Comparison of ENCODE assay signal across 28 cellular contexts in the genomic region with DNA sequence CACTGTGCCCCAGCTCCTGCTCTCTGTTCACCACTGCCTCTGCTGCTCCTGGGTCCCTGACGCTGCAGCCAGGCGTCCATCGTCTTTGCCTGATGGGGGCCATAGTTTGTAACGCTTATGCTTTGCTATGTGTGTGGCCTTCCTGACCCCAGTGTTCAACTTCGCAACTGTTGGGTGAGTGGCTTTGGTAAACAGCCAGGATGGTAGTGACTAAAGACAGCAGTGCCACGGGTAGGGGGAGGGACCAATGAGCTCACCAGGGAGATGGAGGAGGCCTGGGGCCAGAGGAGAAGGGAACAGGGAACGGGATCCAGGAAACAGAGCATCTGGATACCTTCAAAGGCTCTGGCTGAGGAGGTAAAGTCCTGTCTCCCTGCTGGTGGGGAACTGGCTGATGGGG.
"Had no signal": no experiment of that assay in that cellular context is flagged by ENCODE, and none has a peak within 500 bp of the region (broad histone marks: within the 10 kb centered on the region; RNA-seq: fewer than 3 reads in every experiment).

No MANE protein-coding gene starts in this region.

- ATAC-seq: activated CD8-positive, alpha-beta T cell treated with anti-CD3 and anti-CD28 coated beads, Interleukin-2, amount 10 ng/mL, durations not matched to agents 7 days and 5 days; effector memory CD8-positive, alpha-beta T cell; gastrocnemius medialis; mucosa of descending colon; sciatic nerve; stimulated activated naive B cell treated with anti-CD40 and anti-IgM and Interleukin-4, amounts not matched to agents 10 μg/mL and 1 μg/mL and 100 μg/mL, for 72 hours had no signal

- H3K4me2 ChIP-seq: smooth muscle cell had no signal

- H3K4me3 Mint-ChIP-seq: activated CD8-positive, alpha-beta T cell treated with anti-CD3 and anti-CD28 coated beads, Interleukin-2, amount 10 ng/mL, durations not matched to agents 7 days and 5 days; activated naive CD8-positive, alpha-beta T cell; central memory CD8-positive, alpha-beta T cell; effector memory CD8-positive, alpha-beta T cell; memory B cell; naive B cell; stimulated activated naive B cell treated with anti-CD40 and anti-IgM and Interleukin-4, amounts not matched to agents 10 μg/mL and 1 μg/mL and 100 μg/mL, for 72 hours; T-helper 2 cell treated with Interferon-gamma antibody and Interleukin-4, amounts not matched to agents 5 μg/mL and 100 μg/mL, for 36 hours; type B pancreatic cell had no signal

- H3K36me3 Mint-ChIP-seq: activated naive CD8-positive, alpha-beta T cell; memory B cell; naive B cell; stimulated activated naive B cell treated with anti-CD40 and anti-IgM and Interleukin-4, amounts not matched to agents 10 μg/mL and 1 μg/mL and 100 μg/mL, for 72 hours; type B pancreatic cell had no signal

- H3K36me3 ChIP-seq: adrenal gland, ascending aorta, brain microvascular endothelial cell, esophagus muscularis mucosa, gastrocnemius medialis, WERI-Rb-1 had no signal

- H3K4me1 ChIP-seq: adrenal gland, testis had no signal

- H3K9me3 Mint-ChIP-seq: central memory CD8-positive, alpha-beta T cell; effector memory CD8-positive, alpha-beta T cell; naive B cell; stimulated activated naive B cell treated with anti-CD40 and anti-IgM and Interleukin-4, amounts not matched to agents 10 μg/mL and 1 μg/mL and 100 μg/mL, for 72 hours; T-helper 2 cell treated with Interferon-gamma antibody and Interleukin-4, amounts not matched to agents 5 μg/mL and 100 μg/mL, for 36 hours; type B pancreatic cell had no signal

- H3K27me3 ChIP-seq: adrenal gland, ascending aorta, brain microvascular endothelial cell, dorsolateral prefrontal cortex, esophagus muscularis mucosa, gastrocnemius medialis, testis had no signal

- H3K27ac ChIP-seq: adrenal gland, ascending aorta, brain microvascular endothelial cell, dorsolateral prefrontal cortex, esophagus muscularis mucosa, gastrocnemius medialis, testis, WERI-Rb-1 had no signal

- H3K9me3 ChIP-seq: adrenal gland, ascending aorta, esophagus muscularis mucosa, gastrocnemius medialis, mucosa of descending colon, testis had no signal

- H3K4me1 Mint-ChIP-seq: memory B cell; naive B cell; stimulated activated naive B cell treated with anti-CD40 and anti-IgM and Interleukin-4, amounts not matched to agents 10 μg/mL and 1 μg/mL and 100 μg/mL, for 72 hours had no signal

- DNase-seq: activated CD4-positive, alpha-beta T cell treated with anti-CD3 and anti-CD28 coated beads for 1 hour; activated CD4-positive, alpha-beta T cell treated with anti-CD3 and anti-CD28 coated beads, Interleukin-2, amount 50 U/mL, for 1 hour; activated CD8-positive, alpha-beta T cell treated with anti-CD3 and anti-CD28 coated beads, Interleukin-2, amount 10 ng/mL, durations not matched to agents 7 days and 5 days; activated gamma-delta T cell treated with Interleukin-2 at 50 U/mL for 16 hours; activated T-cell treated with anti-CD3 and anti-CD28 coated beads, Interleukin-2, amount 50 U/mL, for 1 hour; adrenal gland; brain microvascular endothelial cell; dorsolateral prefrontal cortex; effector memory CD8-positive, alpha-beta T cell; gastrocnemius medialis; left cardiac atrium; mucosa of descending colon; naive B cell; stimulated activated CD4-positive, alpha-beta T cell treated with anti-CD3 and anti-CD28 coated beads, Interleukin-15, amount 100 ng/mL, for 24 hours; stimulated activated CD4-positive, alpha-beta T cell treated with anti-CD3 and anti-CD28 coated beads, Interleukin-2, amount 100 ng/mL, for 48 hours; stimulated activated CD8-positive, alpha-beta memory T cell treated with anti-CD3 and anti-CD28 coated beads, Interleukin-4, amount 100 ng/mL, for 48 hours; stimulated activated naive B cell treated with anti-CD40 and anti-IgM and Interleukin-4, amounts not matched to agents 10 μg/mL and 1 μg/mL and 100 μg/mL, for 72 hours; testis; WERI-Rb-1 had no signal

- H3K27me3 Mint-ChIP-seq: type B pancreatic cell had no signal

- H3K27ac Mint-ChIP-seq: activated CD8-positive, alpha-beta T cell treated with anti-CD3 and anti-CD28 coated beads, Interleukin-2, amount 10 ng/mL, durations not matched to agents 7 days and 5 days; activated naive CD8-positive, alpha-beta T cell; memory B cell; naive B cell; stimulated activated naive B cell treated with anti-CD40 and anti-IgM and Interleukin-4, amounts not matched to agents 10 μg/mL and 1 μg/mL and 100 μg/mL, for 72 hours; T-helper 2 cell treated with Interferon-gamma antibody and Interleukin-4, amounts not matched to agents 5 μg/mL and 100 μg/mL, for 36 hours; type B pancreatic cell had no signal

- H3K4me3 ChIP-seq: adrenal gland, ascending aorta, dorsolateral prefrontal cortex, esophagus muscularis mucosa, gastrocnemius medialis, mucosa of descending colon, smooth muscle cell, testis had no signal
